10 cellular contexts compared by ENCODE assay signal in genomic region chr14:100568998-100569733, GRCh38. TPM values are rescaled to one million over a fixed set of nuclear protein-coding genes. Genes with fewer than 3 reads are reported as not detected.
DNase-seq lines count a peak whose midpoint lies in the region; ATAC-seq and TF ChIP-seq lines count a peak whose summit lies in the region.
"Had no signal": no experiment of that assay in that cellular context is flagged by ENCODE, and none has a peak within 500 bp of the region (broad histone marks: within the 10 kb centered on the region; RNA-seq: fewer than 3 reads in every experiment).

No MANE protein-coding gene starts in this region.

- no peak overlapping the region for H3K27ac Mint-ChIP-seq in stimulated activated naive CD8-positive, alpha-beta T cell treated with anti-CD3 and anti-CD28 coated beads, Interleukin-15, Interleukin-2, amounts not matched to agents 100 ng/mL and 50 ng/mL, for 24 hours
- no peak overlapping the region for H3K27ac Mint-ChIP-seq in nephron

- no peaks in the 10 kb centered on the region for H3K36me3 ChIP-seq in ectodermal cell (ENCODE audit: control insufficient read depth, insufficient read depth, low read length)

- H3K27me3 ChIP-seq in ectodermal cell (ENCODE audit: control insufficient read depth, insufficient read depth, low read length, poor library complexity, severe bottlenecking), result peaks cover 53% of the 10 kb centered on the region

- 3 to 4% methylated on average over 45 of the region's 45 CpGs for WGBS in ectodermal cell, 2 experiments

- no peaks in the 10 kb centered on the region for H3K9me3 ChIP-seq in ectodermal cell (ENCODE audit: control insufficient read depth, low read length)

- H3K4me1 Mint-ChIP-seq in stimulated activated naive CD8-positive, alpha-beta T cell treated with anti-CD3 and anti-CD28 coated beads, Interleukin-15, Interleukin-2, amounts not matched to agents 100 ng/mL and 50 ng/mL, for 24 hours (ENCODE audit: low read depth), result peaks cover 8% of the 10 kb centered on the region
- H3K4me1 Mint-ChIP-seq in nephron, result peaks cover 10% of the 10 kb centered on the region

- DNase-seq in stimulated activated naive CD8-positive, alpha-beta T cell treated with anti-CD3 and anti-CD28 coated beads, Interleukin-15, Interleukin-2, amounts not matched to agents 100 U/mL and 50 U/mL, for 24 hours, result no peak
- DNase-seq in GM19238 (ENCODE audit: insufficient read length, low spot score) (no peak), NCI-H510A treated with DMSO at 0.1 percent for 48 hours (lab: John Stamatoyannopoulos, UW) (no peak)
- DNase-seq: effector CD8-positive, alpha-beta T cell had no signal

- H3K27ac ChIP-seq in ectodermal cell (ENCODE audit: insufficient read depth, low read depth, low read length, poor library complexity, severe bottlenecking), result no peak overlapping the region
- H3K27ac ChIP-seq: HL-60 had no signal

- H3K4me1 ChIP-seq in ectodermal cell (ENCODE audit: control insufficient read depth, insufficient read depth, low read length), result peaks cover 21% of the 10 kb centered on the region

- H3K27me3 Mint-ChIP-seq in stimulated activated naive CD8-positive, alpha-beta T cell treated with anti-CD3 and anti-CD28 coated beads, Interleukin-15, Interleukin-2, amounts not matched to agents 100 ng/mL and 50 ng/mL, for 24 hours, result peaks cover 43% of the 10 kb centered on the region
- peaks cover 75% of the 10 kb centered on the region for H3K27me3 Mint-ChIP-seq in nephron (ENCODE audit: low read depth)

- no peak for TF ChIP-seq CTCF in nephron (IDR thresholded peaks at IDR 0.05; ENCODE audit: unreplicated experiment in 3 of 3)

- H3K4me3 Mint-ChIP-seq in stimulated activated naive CD8-positive, alpha-beta T cell treated with anti-CD3 and anti-CD28 coated beads, Interleukin-15, Interleukin-2, amounts not matched to agents 100 ng/mL and 50 ng/mL, for 24 hours, result peak overlapping the region; percentile 32
- H3K4me3 Mint-ChIP-seq in nephron, result peak overlapping the region; percentile 72 to 81 (median 77)

- no peaks in the 10 kb centered on the region for H3K36me3 Mint-ChIP-seq in stimulated activated naive CD8-positive, alpha-beta T cell treated with anti-CD3 and anti-CD28 coated beads, Interleukin-15, Interleukin-2, amounts not matched to agents 100 ng/mL and 50 ng/mL, for 24 hours (ENCODE audit: low read depth)
- H3K36me3 Mint-ChIP-seq in nephron (ENCODE audit: low read depth), result no peaks in the 10 kb centered on the region

- H3K9me3 Mint-ChIP-seq in stimulated activated naive CD8-positive, alpha-beta T cell treated with anti-CD3 and anti-CD28 coated beads, Interleukin-15, Interleukin-2, amounts not matched to agents 100 ng/mL and 50 ng/mL, for 24 hours, result no peaks in the 10 kb centered on the region
- no peaks in the 10 kb centered on the region for H3K9me3 Mint-ChIP-seq in nephron

- peak overlapping the region; percentile 42 for H3K4me3 ChIP-seq in ectodermal cell (ENCODE audit: insufficient read depth, low read depth, low read length)

- ATAC-seq in stimulated activated naive CD8-positive, alpha-beta T cell treated with anti-CD3 and anti-CD28 coated beads, Interleukin-15, Interleukin-2, amounts not matched to agents 100 U/mL and 50 U/mL, for 24 hours, result no peak
- ATAC-seq in HG03045 (IDR thresholded peaks at IDR 0.05; ENCODE audit: unreplicated experiment), result no peak
- ATAC-seq in HG03108 (IDR thresholded peaks at IDR 0.05; ENCODE audit: unreplicated experiment), result no peak

RNA-seq across cellular contexts. Expression of gene BEGAIN, which starts 18.1 kb away (rescaled TPM):
- polyA plus RNA-seq in ectodermal cell (2013, experiment 1 of 4), result 1.6 TPM
- 1.5 TPM for polyA plus RNA-seq in ectodermal cell (2013, experiment 2 of 4)
- polyA plus RNA-seq in ectodermal cell (2013, experiment 3 of 4), result 1.4 TPM
- 1.2 TPM for polyA plus RNA-seq in ectodermal cell (2013, experiment 4 of 4)
